In the genomic region with DNA sequence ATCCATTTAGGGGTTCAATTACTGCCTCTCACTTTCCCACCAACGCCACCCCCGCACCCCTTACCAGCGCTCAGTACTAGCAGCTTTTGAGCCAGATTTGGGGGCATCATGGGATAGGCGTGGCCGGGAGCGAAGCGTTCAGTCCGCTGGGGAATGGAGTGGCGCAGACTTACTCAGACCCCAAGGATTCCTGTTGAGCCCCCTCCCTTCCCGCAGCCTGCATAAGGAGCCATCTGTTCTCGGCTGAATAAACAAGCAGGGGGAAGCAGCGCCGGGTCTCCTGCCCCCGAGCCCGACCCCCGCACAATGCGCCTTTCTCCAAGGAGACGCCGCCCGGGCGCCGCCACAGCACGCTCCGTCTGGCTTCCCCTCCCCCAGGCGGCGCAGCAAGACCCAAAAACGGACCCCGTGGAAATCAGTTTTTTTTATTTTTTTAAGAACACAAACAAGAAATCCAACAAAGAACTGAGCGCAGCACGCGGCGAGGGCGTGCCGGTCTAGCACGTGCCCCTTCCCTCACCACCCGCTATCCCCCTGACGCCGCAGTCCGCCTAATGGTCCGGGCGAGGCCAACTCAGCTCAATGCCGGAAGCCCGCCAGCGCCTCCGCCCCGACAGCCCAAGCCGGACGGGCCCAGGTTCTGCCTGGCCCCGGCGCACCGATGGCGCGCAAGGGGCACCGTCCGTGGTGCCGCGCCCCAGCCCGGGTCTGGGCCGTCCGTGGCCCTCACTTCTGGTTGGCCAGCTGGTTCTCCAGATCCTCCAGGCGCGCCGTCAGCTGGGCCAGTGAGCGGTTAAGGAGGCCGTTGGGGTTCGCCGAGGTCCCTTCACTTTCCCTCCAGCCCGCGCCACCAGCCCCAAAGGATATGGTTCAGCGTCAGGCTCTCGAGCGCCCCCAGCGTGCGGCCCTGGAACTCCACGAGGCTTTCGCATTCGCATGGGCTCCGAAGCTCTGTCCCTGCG, we compare ENCODE assay signal across 9 cellular contexts. TPM values are rescaled to one million over a fixed set of nuclear protein-coding genes. Genes with fewer than 3 reads are reported as not detected.
DNase-seq lines count a peak whose midpoint lies in the region; ATAC-seq and TF ChIP-seq lines count a peak whose summit lies in the region.
"Had no signal": no experiment of that assay in that cellular context is flagged by ENCODE, and none has a peak within 500 bp of the region (broad histone marks: within the 10 kb centered on the region; RNA-seq: fewer than 3 reads in every experiment).

No MANE protein-coding gene starts in this region.

- peak; percentile 88 for TF ChIP-seq CTCF in epithelial cell of esophagus (IDR thresholded peaks at IDR 0.05; ENCODE audit: insufficient read depth, low read depth, low read length, missing control alignments)
- TF ChIP-seq CTCF in mucosa of descending colon (IDR thresholded peaks at IDR 0.05), result peak; percentile 98

- intact Hi-C loops in mucosa of descending colon (cut with DNase I, micrococcal nuclease), result no loop called here

- no peaks in the 10 kb centered on the region for H3K9me3 ChIP-seq in mucosa of descending colon

- ATAC-seq in HG03175 (IDR thresholded peaks at IDR 0.05; ENCODE audit: unreplicated experiment), result peak; percentile 62
- ATAC-seq in mucosa of descending colon, result peak; percentile 95
- ATAC-seq in GM21528 (IDR thresholded peaks at IDR 0.05; ENCODE audit: low FRiP score, unreplicated experiment), result no peak

- H3K36me3 ChIP-seq in mucosa of descending colon (ENCODE audit: low read depth), result no peaks in the 10 kb centered on the region

- H3K4me1 ChIP-seq in mucosa of descending colon (ENCODE audit: low read depth), result peaks cover 4% of the 10 kb centered on the region

- DNase-seq in DMS153 (lab: John Stamatoyannopoulos, UW), result peak; percentile 61
- peak; percentile 88 for DNase-seq in NCI-H82 treated with DMSO at 0.1 percent for 48 hours (lab: John Stamatoyannopoulos, UW; ENCODE audit: unreplicated experiment)
- DNase-seq in activated T-cell treated with anti-CD3 and anti-CD28 coated beads for 1 hour (ENCODE audit: low read depth), result peak; percentile 75
- peak; percentile 60 for DNase-seq in epithelial cell of esophagus (ENCODE audit: low read depth)
- DNase-seq in mucosa of descending colon, result peak; percentile 85 to 92 (median 90)
- DNase-seq in stimulated activated CD8-positive, alpha-beta memory T cell treated with anti-CD3 and anti-CD28 coated beads, Interleukin-2, amount 100 ng/mL, for 48 hours (ENCODE audit: low read depth in 2 of 2), result peak; percentile 78 to 82

- H3K4me3 ChIP-seq in epithelial cell of esophagus (ENCODE audit: low read length) (peak overlapping the region; percentile 39), mucosa of descending colon (no peak overlapping the region)

RNA-seq across cellular contexts. Expression of gene RBPJL, which starts 13.3 kb away (rescaled TPM):
- not detected for total RNA-seq in mucosa of descending colon
- total RNA-seq: glomerular endothelial cell had no signal

RNA-seq across cellular contexts. Expression of gene MATN4, which starts 14.8 kb away (rescaled TPM):
- under 1 TPM in 2 of 3 donors, not detected in 1; 0.17 to 0.22 TPM for total RNA-seq in mucosa of descending colon
- total RNA-seq: glomerular endothelial cell had no signal

RNA-seq across cellular contexts. Expression of gene SLPI, which starts 39.0 kb away (rescaled TPM):
- 100 to 1,000 TPM in 1 of 3 donors, 10 to 100 TPM in 2; 29.9 to 132 (median 43.3) TPM for total RNA-seq in mucosa of descending colon
- total RNA-seq: glomerular endothelial cell had no signal

RNA-seq across cellular contexts. Expression of gene SDC4, which starts 54.9 kb away (rescaled TPM):
- 100 to 1,000 TPM; 114 to 145 (median 122) TPM for total RNA-seq in mucosa of descending colon
